In the genomic region with DNA sequence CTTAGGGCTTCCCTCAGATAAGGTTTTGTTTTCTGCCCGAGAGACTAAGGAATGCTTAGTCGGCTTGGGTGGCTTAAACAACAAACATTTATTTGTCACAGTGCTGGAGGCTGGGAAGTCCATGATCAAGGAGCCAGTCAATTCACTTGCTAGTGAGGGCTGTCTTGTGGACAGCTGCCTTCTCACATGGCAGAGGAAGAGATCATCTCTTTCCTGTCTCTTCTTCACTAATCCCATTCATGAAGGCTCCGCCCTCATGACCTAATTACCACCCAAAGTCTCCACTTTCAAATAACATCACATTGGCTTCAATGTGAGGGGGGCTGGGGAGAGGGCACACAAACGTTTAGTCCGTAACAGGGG, we compare ENCODE assay signal across 1 cellular context.
TF ChIP-seq lines count a peak whose summit lies in the region.

No MANE protein-coding gene starts in this region.

TF ChIP-seq in GM23338, 12 proteins besides CTCF, POLR2A, EP300 and RAD21 (continued from another document):
- TF ChIP-seq, protein P1, sequence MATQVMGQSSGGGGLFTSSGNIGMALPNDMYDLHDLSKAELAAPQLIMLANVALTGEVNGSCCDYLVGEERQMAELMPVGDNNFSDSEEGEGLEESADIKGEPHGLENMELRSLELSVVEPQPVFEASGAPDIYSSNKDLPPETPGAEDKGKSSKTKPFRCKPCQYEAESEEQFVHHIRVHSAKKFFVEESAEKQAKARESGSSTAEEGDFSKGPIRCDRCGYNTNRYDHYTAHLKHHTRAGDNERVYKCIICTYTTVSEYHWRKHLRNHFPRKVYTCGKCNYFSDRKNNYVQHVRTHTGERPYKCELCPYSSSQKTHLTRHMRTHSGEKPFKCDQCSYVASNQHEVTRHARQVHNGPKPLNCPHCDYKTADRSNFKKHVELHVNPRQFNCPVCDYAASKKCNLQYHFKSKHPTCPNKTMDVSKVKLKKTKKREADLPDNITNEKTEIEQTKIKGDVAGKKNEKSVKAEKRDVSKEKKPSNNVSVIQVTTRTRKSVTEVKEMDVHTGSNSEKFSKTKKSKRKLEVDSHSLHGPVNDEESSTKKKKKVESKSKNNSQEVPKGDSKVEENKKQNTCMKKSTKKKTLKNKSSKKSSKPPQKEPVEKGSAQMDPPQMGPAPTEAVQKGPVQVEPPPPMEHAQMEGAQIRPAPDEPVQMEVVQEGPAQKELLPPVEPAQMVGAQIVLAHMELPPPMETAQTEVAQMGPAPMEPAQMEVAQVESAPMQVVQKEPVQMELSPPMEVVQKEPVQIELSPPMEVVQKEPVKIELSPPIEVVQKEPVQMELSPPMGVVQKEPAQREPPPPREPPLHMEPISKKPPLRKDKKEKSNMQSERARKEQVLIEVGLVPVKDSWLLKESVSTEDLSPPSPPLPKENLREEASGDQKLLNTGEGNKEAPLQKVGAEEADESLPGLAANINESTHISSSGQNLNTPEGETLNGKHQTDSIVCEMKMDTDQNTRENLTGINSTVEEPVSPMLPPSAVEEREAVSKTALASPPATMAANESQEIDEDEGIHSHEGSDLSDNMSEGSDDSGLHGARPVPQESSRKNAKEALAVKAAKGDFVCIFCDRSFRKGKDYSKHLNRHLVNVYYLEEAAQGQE (IDR thresholded peaks at IDR 0.05; ENCODE audit: unreplicated experiment) = no peak
